Comparison of ENCODE assay signal across 8 cellular contexts in the genomic region with DNA sequence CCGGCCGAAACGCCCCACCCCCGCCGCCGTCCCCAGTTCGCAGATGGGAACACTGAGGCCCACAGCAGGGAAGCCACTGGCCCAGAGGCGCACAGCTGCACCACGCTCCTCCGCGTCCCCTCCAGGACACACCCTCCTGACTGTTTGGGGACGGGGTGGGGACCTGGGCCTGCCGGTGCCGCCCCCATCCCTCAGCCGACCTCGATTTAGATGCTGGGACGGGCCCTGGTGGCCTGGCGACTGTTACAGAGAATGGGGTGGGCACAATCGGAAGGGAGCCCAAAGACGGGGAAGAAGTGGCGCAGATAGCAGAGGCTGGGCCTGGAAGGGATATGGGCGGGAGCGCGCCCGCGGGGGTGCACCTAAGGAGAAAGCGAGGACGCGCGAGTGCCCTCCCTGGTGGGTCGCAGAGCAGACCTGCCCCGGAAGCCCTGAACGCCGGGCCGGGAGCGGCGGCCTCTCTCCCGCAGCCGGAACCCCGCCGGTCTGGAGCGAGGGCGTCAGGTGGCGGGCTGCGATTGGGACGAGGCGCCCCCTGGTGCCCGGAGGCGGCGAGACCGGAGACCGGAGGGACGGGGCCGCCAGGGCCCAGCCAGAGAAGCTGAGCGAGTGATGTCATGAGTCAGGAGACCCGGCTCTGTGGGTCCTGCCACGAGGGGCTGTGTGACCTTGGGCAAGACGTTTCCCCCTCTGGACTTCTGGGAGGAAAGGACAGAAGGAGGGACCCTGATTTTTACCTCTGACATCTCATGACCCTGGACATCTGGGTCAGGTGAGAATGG.
DNase-seq lines count a peak whose midpoint lies in the region; ATAC-seq and TF ChIP-seq lines count a peak whose summit lies in the region.

No MANE protein-coding gene starts in this region.

- BruUV-seq in Calu3 (replicated peaks; lab: Mats Ljungman, UMichigan): no TSS peak

- CTCF ChIA-PET in Calu3 (lab: Charles Lee): interaction anchor here (0.9 to 1.1 kb wide), 2 partner anchors 10 to 11 kb away, joined by 3 to 4 read pairs; no protein-coding TSS in a partner anchor

- peak overlapping the region; percentile 65 for H3K27ac Mint-ChIP-seq in Calu3 (ENCODE audit: unreplicated experiment)
- H3K27ac Mint-ChIP-seq in activated T-helper 17 cell treated with anti-CD3 and anti-CD28 coated beads, Interleukin-2, amount 50 U/mL, for 72 hours: peak overlapping the region; percentile 92
- H3K27ac Mint-ChIP-seq in nephron progenitor cell: peak overlapping the region; percentile 55
- H3K27ac Mint-ChIP-seq in stimulated activated naive CD8-positive, alpha-beta T cell treated with anti-CD3 and anti-CD28 coated beads, Interleukin-15, Interleukin-2, amounts not matched to agents 100 ng/mL and 50 ng/mL, for 24 hours: peak overlapping the region; percentile 85

- H3K27me3 Mint-ChIP-seq in Calu3 (ENCODE audit: unreplicated experiment): no peaks in the 10 kb centered on the region
- no peaks in the 10 kb centered on the region for H3K27me3 Mint-ChIP-seq in activated T-helper 17 cell treated with anti-CD3 and anti-CD28 coated beads, Interleukin-2, amount 50 U/mL, for 72 hours
- H3K27me3 Mint-ChIP-seq in nephron progenitor cell (ENCODE audit: low read depth, poor library complexity): peaks cover 13% of the 10 kb centered on the region
- no peaks in the 10 kb centered on the region for H3K27me3 Mint-ChIP-seq in stimulated activated naive CD8-positive, alpha-beta T cell treated with anti-CD3 and anti-CD28 coated beads, Interleukin-15, Interleukin-2, amounts not matched to agents 100 ng/mL and 50 ng/mL, for 24 hours

- peak; percentile 59 for ATAC-seq in GM19463 (IDR thresholded peaks at IDR 0.05; ENCODE audit: unreplicated experiment)
- ATAC-seq in activated T-helper 17 cell treated with anti-CD3 and anti-CD28 coated beads, Interleukin-2, amount 50 U/mL, for 72 hours (replicated peaks): peak; percentile 88

- DNase-seq in Calu3: peak; percentile 94
- peak; percentile 56 for DNase-seq in HPDE6-E6E7 (ENCODE audit: extremely low spot score)
- DNase-seq in fibroblast of the aortic adventitia (ENCODE audit: low read depth): peak; percentile 62
- DNase-seq in nephron progenitor cell: peak; percentile 94

- H3K4me3 ChIP-seq in fibroblast of the aortic adventitia (ENCODE audit: low read depth, low read length): peak overlapping the region; percentile 74

- intact Hi-C loops in Calu3 (cut with micrococcal nuclease; ENCODE audit: unreplicated experiment): no loop called here

- H3K9me3 Mint-ChIP-seq in Calu3 (ENCODE audit: low read depth, unreplicated experiment): no peaks in the 10 kb centered on the region
- no peaks in the 10 kb centered on the region for H3K9me3 Mint-ChIP-seq in activated T-helper 17 cell treated with anti-CD3 and anti-CD28 coated beads, Interleukin-2, amount 50 U/mL, for 72 hours
- no peaks in the 10 kb centered on the region for H3K9me3 Mint-ChIP-seq in nephron progenitor cell
- H3K9me3 Mint-ChIP-seq in stimulated activated naive CD8-positive, alpha-beta T cell treated with anti-CD3 and anti-CD28 coated beads, Interleukin-15, Interleukin-2, amounts not matched to agents 100 ng/mL and 50 ng/mL, for 24 hours: no peaks in the 10 kb centered on the region

- TF ChIP-seq CTCF in Calu3 (IDR thresholded peaks at IDR 0.05; ENCODE audit: unreplicated experiment): peak; percentile 75
- peak; percentile 77 for TF ChIP-seq CTCF in fibroblast of the aortic adventitia (IDR thresholded peaks at IDR 0.05; ENCODE audit: insufficient read depth, low read length)
- TF ChIP-seq CTCF in nephron progenitor cell (IDR thresholded peaks at IDR 0.05): peak; percentile 89

- H3K4me1 Mint-ChIP-seq in Calu3 (ENCODE audit: low read depth, unreplicated experiment) (peaks cover 11% of the 10 kb centered on the region), nephron progenitor cell (peaks cover 21% of the 10 kb centered on the region)
- peaks cover 42% of the 10 kb centered on the region for H3K4me1 Mint-ChIP-seq in activated T-helper 17 cell treated with anti-CD3 and anti-CD28 coated beads, Interleukin-2, amount 50 U/mL, for 72 hours
- peaks cover 66% of the 10 kb centered on the region for H3K4me1 Mint-ChIP-seq in stimulated activated naive CD8-positive, alpha-beta T cell treated with anti-CD3 and anti-CD28 coated beads, Interleukin-15, Interleukin-2, amounts not matched to agents 100 ng/mL and 50 ng/mL, for 24 hours (ENCODE audit: low read depth)

- peaks cover 10% of the 10 kb centered on the region for H3K36me3 Mint-ChIP-seq in Calu3 (ENCODE audit: insufficient read depth, unreplicated experiment)
- peaks cover 47% of the 10 kb centered on the region for H3K36me3 Mint-ChIP-seq in activated T-helper 17 cell treated with anti-CD3 and anti-CD28 coated beads, Interleukin-2, amount 50 U/mL, for 72 hours (ENCODE audit: low read depth)
- no peaks in the 10 kb centered on the region for H3K36me3 Mint-ChIP-seq in nephron progenitor cell (ENCODE audit: low read depth)
- H3K36me3 Mint-ChIP-seq in stimulated activated naive CD8-positive, alpha-beta T cell treated with anti-CD3 and anti-CD28 coated beads, Interleukin-15, Interleukin-2, amounts not matched to agents 100 ng/mL and 50 ng/mL, for 24 hours (ENCODE audit: low read depth): peaks cover 21% of the 10 kb centered on the region

- H3K4me3 Mint-ChIP-seq in Calu3 (ENCODE audit: low read depth, unreplicated experiment): peak overlapping the region; percentile 79
- H3K4me3 Mint-ChIP-seq in activated T-helper 17 cell treated with anti-CD3 and anti-CD28 coated beads, Interleukin-2, amount 50 U/mL, for 72 hours: peak overlapping the region; percentile 90
- H3K4me3 Mint-ChIP-seq in nephron progenitor cell: peak overlapping the region; percentile 87
- H3K4me3 Mint-ChIP-seq in stimulated activated naive CD8-positive, alpha-beta T cell treated with anti-CD3 and anti-CD28 coated beads, Interleukin-15, Interleukin-2, amounts not matched to agents 100 ng/mL and 50 ng/mL, for 24 hours: peak overlapping the region; percentile 93

TF ChIP-seq in PFSK-1, 5 proteins besides CTCF, POLR2A, EP300 and RAD21:
- TF ChIP-seq, protein P1, sequence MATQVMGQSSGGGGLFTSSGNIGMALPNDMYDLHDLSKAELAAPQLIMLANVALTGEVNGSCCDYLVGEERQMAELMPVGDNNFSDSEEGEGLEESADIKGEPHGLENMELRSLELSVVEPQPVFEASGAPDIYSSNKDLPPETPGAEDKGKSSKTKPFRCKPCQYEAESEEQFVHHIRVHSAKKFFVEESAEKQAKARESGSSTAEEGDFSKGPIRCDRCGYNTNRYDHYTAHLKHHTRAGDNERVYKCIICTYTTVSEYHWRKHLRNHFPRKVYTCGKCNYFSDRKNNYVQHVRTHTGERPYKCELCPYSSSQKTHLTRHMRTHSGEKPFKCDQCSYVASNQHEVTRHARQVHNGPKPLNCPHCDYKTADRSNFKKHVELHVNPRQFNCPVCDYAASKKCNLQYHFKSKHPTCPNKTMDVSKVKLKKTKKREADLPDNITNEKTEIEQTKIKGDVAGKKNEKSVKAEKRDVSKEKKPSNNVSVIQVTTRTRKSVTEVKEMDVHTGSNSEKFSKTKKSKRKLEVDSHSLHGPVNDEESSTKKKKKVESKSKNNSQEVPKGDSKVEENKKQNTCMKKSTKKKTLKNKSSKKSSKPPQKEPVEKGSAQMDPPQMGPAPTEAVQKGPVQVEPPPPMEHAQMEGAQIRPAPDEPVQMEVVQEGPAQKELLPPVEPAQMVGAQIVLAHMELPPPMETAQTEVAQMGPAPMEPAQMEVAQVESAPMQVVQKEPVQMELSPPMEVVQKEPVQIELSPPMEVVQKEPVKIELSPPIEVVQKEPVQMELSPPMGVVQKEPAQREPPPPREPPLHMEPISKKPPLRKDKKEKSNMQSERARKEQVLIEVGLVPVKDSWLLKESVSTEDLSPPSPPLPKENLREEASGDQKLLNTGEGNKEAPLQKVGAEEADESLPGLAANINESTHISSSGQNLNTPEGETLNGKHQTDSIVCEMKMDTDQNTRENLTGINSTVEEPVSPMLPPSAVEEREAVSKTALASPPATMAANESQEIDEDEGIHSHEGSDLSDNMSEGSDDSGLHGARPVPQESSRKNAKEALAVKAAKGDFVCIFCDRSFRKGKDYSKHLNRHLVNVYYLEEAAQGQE (IDR thresholded peaks at IDR 0.05; ENCODE audit: insufficient read depth in 1 of 2, low read depth in 2 of 2, low read length in 2 of 2): no peak
- TF ChIP-seq FOXP2 (optimal IDR thresholded peaks at IDR 0.05; ENCODE audit: borderline replicate concordance, extremely low read depth, extremely low read length, insufficient read depth) (peak; percentile 75), SIN3A (IDR thresholded peaks at IDR 0.05; ENCODE audit: borderline replicate concordance, insufficient read depth, low read length) (no peak), POLR2AphosphoS5 (IDR thresholded peaks at IDR 0.05; ENCODE audit: low read depth, low read length) (no peak)

Comparison
In these comparisons a context has a peak if more than half of its experiments do, and no peak if none do; other contexts are left out.
1. Peak in every context shown above with its lines: DNase-seq, ATAC-seq and H3K4me3 ChIP-seq.